10 cellular contexts compared by ENCODE assay signal in genomic region chr5:172859966-172860365, GRCh38. TPM values are rescaled to one million over a fixed set of nuclear protein-coding genes. Genes with fewer than 3 reads are reported as not detected.
DNase-seq lines count a peak whose midpoint lies in the region; ATAC-seq and TF ChIP-seq lines count a peak whose summit lies in the region.
"Had no signal": no experiment of that assay in that cellular context is flagged by ENCODE, and none has a peak within 500 bp of the region (broad histone marks: within the 10 kb centered on the region; RNA-seq: fewer than 3 reads in every experiment).

No MANE protein-coding gene starts in this region.

- H3K27me3 ChIP-seq in HUES48 (ENCODE audit: control insufficient read depth, insufficient read depth, low read length): no peaks in the 10 kb centered on the region

- ATAC-seq in mucosa of descending colon (peak; percentile 35), GM21529 (IDR thresholded peaks at IDR 0.05; ENCODE audit: unreplicated experiment) (no peak), HG02798 (IDR thresholded peaks at IDR 0.05; ENCODE audit: poor library complexity, unreplicated experiment) (no peak)
- no peak for ATAC-seq in stimulated activated naive CD8-positive, alpha-beta T cell treated with anti-CD3 and anti-CD28 coated beads, Interleukin-15, Interleukin-2, amounts not matched to agents 100 U/mL and 50 U/mL, for 24 hours

- H3K4me1 ChIP-seq in HUES48 (ENCODE audit: control insufficient read depth, insufficient read depth, low read length) (peaks cover 6% of the 10 kb centered on the region; the same call in 1 of the 2 replicates), mucosa of descending colon (ENCODE audit: low read depth) (peaks cover 47% of the 10 kb centered on the region)

- H3K9me3 ChIP-seq in HUES48 (ENCODE audit: control insufficient read depth, insufficient read depth, low read length): no peaks in the 10 kb centered on the region
- H3K9me3 ChIP-seq in mucosa of descending colon: no peaks in the 10 kb centered on the region

- intact Hi-C loops in mucosa of descending colon (cut with DNase I, micrococcal nuclease): loop anchor here in 1 of 2 donors (10.0 kb wide), 1 partner anchor 85 kb away; the partner anchor contains the start of gene DUSP1

- H3K4me3 ChIP-seq in HUES48 (ENCODE audit: low read depth, low read length) (no peak overlapping the region), mucosa of descending colon (no peak overlapping the region)

- TF ChIP-seq CTCF in mucosa of descending colon (IDR thresholded peaks at IDR 0.05): no peak

- H3K27ac ChIP-seq in HUES48 (ENCODE audit: low read depth, low read length) (peak overlapping the region; percentile 2), caudate nucleus (ENCODE audit: low read depth, low read length) (peak overlapping the region; percentile 86), substantia nigra (ENCODE audit: low read depth, low read length, poor library complexity, severe bottlenecking) (peak overlapping the region; percentile 91)

- DNase-seq in caudate nucleus (lab: John Stamatoyannopoulos, UW): no peak
- DNase-seq in mucosa of descending colon: no peak
- no peak for DNase-seq in substantia nigra (lab: John Stamatoyannopoulos, UW)
- DNase-seq in stimulated activated naive CD8-positive, alpha-beta T cell treated with anti-CD3 and anti-CD28 coated beads, Interleukin-15, Interleukin-2, amounts not matched to agents 100 U/mL and 50 U/mL, for 24 hours: no peak
- DNase-seq in NCI-H1048 (lab: John Stamatoyannopoulos, UW): no peak
- DNase-seq: activated CD4-positive, alpha-beta T cell treated with anti-CD3 and anti-CD28 coated beads for 1 hour; activated naive CD8-positive, alpha-beta T cell treated with anti-CD3 and anti-CD28 coated beads, Interleukin-2, amount 10 ng/mL, durations not matched to agents 7 days and 5 days had no signal

- H3K36me3 ChIP-seq in HUES48 (ENCODE audit: control insufficient read depth, insufficient read depth, low read length) (peaks cover 11% of the 10 kb centered on the region), mucosa of descending colon (ENCODE audit: low read depth) (no peaks in the 10 kb centered on the region)

- peak overlapping the region; percentile 30; the same call in 1 of the 2 replicates for H3K9ac ChIP-seq in HUES48 (ENCODE audit: low read depth, low read length)

RNA-seq across cellular contexts. Expression of gene ERGIC1, which starts 25.9 kb away (rescaled TPM):
- 100 to 1,000 TPM; 153 to 222 (median 199) TPM for total RNA-seq in mucosa of descending colon

Comparison
In these comparisons a context has a peak if more than half of its experiments do, and no peak if none do; other contexts are left out.
1. H3K27ac ChIP-seq: peak in every context shown above with its lines; median percentile 91 in substantia nigra; 86 in caudate nucleus; 2 in HUES48.